ENCODE assay signal across 8 cellular contexts in the genomic region with DNA sequence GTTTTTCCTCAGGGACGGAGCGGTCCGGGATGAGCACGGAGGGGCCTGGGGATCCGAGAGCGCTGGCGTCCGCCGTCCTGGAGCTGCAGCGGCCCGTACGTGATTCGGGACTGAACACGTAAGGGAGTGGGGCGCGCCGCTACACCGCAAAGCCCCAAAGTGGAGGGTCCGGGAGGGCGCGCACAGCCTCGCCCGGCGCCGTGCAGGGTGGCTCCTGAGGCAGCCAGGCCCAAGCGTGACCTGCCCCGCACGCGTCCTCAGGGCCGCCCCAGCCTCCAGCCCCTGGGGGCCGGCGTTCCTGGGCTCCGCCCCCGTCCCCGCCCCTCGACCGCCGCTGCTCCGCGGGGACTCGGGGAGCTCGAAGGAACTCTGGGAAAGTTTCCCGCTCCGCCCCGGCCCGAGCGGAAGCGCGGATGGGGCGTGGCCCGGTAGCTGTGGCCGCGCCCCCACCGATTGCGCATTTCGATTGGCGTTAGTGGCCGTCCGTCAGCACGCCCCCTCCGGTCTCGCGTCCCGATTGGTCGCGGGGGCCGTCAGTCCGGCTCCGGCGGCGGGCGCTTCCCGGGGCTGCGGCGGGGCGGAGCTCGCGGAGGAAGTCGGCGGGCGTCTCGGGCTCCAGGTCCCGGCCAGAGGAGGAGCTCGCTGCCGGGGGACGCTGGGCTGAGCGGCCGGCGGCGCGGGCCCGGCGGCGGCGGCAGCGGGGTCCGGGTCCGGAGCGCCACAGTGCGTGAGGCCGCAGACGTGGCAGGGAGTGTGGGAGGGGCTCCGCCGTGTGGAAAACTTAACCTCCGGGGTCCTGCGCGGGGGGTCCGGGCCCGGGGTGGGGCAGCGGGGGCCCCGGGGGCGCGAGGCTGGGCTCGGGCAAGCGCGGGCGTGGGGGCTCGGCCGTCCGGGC. TPM values are rescaled to one million over a fixed set of nuclear protein-coding genes. Genes with fewer than 3 reads are reported as not detected.
DNase-seq lines count a peak whose midpoint lies in the region; ATAC-seq and TF ChIP-seq lines count a peak whose summit lies in the region.

A gene (minus strand): TSS at position 270 of the 895 bp plus-strand sequence. CDS start 539 bp downstream, outside the sequence.
A gene (plus strand): TSS at position 620 of the 895 bp plus-strand sequence. CDS start 103 bp downstream, at position 723.

- TF ChIP-seq CTCF in VCaP (conservative IDR thresholded peaks at IDR 0.05) (no peak), breast epithelium (IDR thresholded peaks at IDR 0.05) (no peak)

- DNase-seq in ACHN (peak; percentile 96), NCI-H2171 treated with DMSO at 0.1 percent for 48 hours (lab: John Stamatoyannopoulos, UW) (peak; percentile 85), breast epithelium (ENCODE audit: low spot score in 2 of 2) (peak; percentile 97 to 98)

- H3K27me3 ChIP-seq in breast epithelium (no peaks in the 10 kb centered on the region), iPS-20b (ENCODE audit: insufficient read depth, low read length) (0 out of 2 replicates have a peak, but pooled peaks cover 6% of the 10 kb centered on the region)

- H3K9me3 ChIP-seq in breast epithelium (no peaks in the 10 kb centered on the region), iPS-20b (ENCODE audit: insufficient read depth, low read depth, low read length) (no peaks in the 10 kb centered on the region)

- H3K4me1 ChIP-seq in breast epithelium, result peaks cover 3 to 11% of the 10 kb centered on the region in 2 donors
- 0 out of 2 replicates have a peak, but pooled peaks cover 6% of the 10 kb centered on the region for H3K4me1 ChIP-seq in iPS-20b (ENCODE audit: insufficient read depth, low read length)

- TF ChIP-seq POLR2A in breast epithelium (IDR thresholded peaks at IDR 0.05), result no peak

- H3K9ac ChIP-seq in iPS-20b (ENCODE audit: low read depth, low read length), result peak within 1 kb of the TSS; percentile 74

- ATAC-seq in GM18870 (IDR thresholded peaks at IDR 0.05; ENCODE audit: unreplicated experiment) (peak; percentile 85), HG03108 (IDR thresholded peaks at IDR 0.05; ENCODE audit: unreplicated experiment) (peak; percentile 83)

- intact Hi-C loops in breast epithelium (cut with DNase I; ENCODE audit: low total_unique reads), result no loop called here

- no peaks in the 10 kb centered on the region for H3K36me3 ChIP-seq in breast epithelium
- peaks cover 49% of the 10 kb centered on the region for H3K36me3 ChIP-seq in iPS-20b (ENCODE audit: insufficient read depth, low read depth, low read length)

- H3K27ac ChIP-seq in VCaP (peak within 1 kb of the TSS; percentile 89), breast epithelium (peak within 1 kb of the TSS; percentile 86 to 94), iPS-20b (ENCODE audit: low read length) (no peak within 1 kb of the TSS), skin epidermis (peak within 1 kb of the TSS; percentile 50 to 93 (median 89))

- peak within 1 kb of the TSS; percentile 87 to 94 (median 90) for H3K4me3 ChIP-seq in breast epithelium
- H3K4me3 ChIP-seq in iPS-20b (ENCODE audit: low read length), result peak within 1 kb of the TSS; percentile 84
- peak within 1 kb of the TSS; percentile 75 to 96 (median 94) for H3K4me3 ChIP-seq in skin epidermis

- in situ Hi-C loops in ACHN (cut with HindIII; ENCODE audit: low pct_ligation_motif_present, low pct_unique_long_range_greater_than_20kb, low sequenced_read_pairs), result no loop called here

RNA-seq across cellular contexts. Expression of the first gene that starts in this region (rescaled TPM):
- total RNA-seq in breast epithelium, result 10 to 100 TPM in 1 of 3 donors, 1 to 10 TPM in 2; 5.9 to 13.1 (median 8.8) TPM

RNA-seq across cellular contexts. Expression of the second gene that starts in this region (rescaled TPM):
- total RNA-seq in breast epithelium, result 100 to 1,000 TPM in 2 of 3 donors, 10 to 100 TPM in 1; 91.2 to 115 (median 109) TPM
